Comparison of ENCODE assay signal across 8 cellular contexts in the genomic region with DNA sequence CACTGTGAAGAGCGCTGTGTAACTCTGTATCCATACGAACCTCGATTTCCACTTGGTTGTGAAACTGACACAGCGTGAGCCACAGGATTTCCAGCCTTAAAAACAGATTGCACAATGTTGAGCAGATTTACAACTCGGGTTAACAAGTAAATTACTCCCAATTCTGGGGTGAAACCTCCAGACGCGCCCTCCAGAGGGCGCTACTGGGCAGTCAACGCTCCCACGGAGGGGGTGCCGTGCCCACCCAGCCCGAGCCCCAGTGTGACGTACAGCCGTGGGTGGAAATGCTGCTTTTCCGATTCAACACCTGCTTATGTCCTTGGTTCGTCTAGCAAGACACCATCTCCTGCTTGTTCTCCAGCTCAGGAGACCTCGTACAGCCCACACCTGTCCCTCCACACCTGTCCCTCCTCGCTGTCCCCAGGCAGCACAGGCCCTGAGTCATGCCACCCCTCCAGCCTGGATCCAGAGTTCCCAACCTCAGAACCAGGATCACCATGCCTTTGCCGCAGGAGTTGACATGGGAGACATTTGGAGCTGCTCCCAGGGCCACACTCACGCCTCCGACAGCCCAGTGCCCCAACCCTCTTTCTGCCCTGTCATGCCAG. TPM values are rescaled to one million over a fixed set of nuclear protein-coding genes. Genes with fewer than 3 reads are reported as not detected.
DNase-seq lines count a peak whose midpoint lies in the region; ATAC-seq and TF ChIP-seq lines count a peak whose summit lies in the region.

No MANE protein-coding gene starts in this region.

- H3K9me3 ChIP-seq in left ventricle myocardium inferior (replicated peaks) (no peaks in the 10 kb centered on the region), smooth muscle cell (replicated peaks; ENCODE audit: low read depth) (no peaks in the 10 kb centered on the region)

- H3K36me3 Mint-ChIP-seq in activated naive CD4-positive, alpha-beta T cell treated with anti-CD3 and anti-CD28 coated beads, Interleukin-2, amount 10 ng/mL, durations not matched to agents 7 days and 5 days: peaks cover 3% of the 10 kb centered on the region

- no peaks in the 10 kb centered on the region for H3K9me3 Mint-ChIP-seq in activated naive CD4-positive, alpha-beta T cell treated with anti-CD3 and anti-CD28 coated beads, Interleukin-2, amount 10 ng/mL, durations not matched to agents 7 days and 5 days

- peak; percentile 54 for DNase-seq in DMS 273 (lab: John Stamatoyannopoulos, UW; ENCODE audit: unreplicated experiment)
- no peak for DNase-seq in DMS 273 treated with DMSO at 0.1 percent for 48 hours (lab: John Stamatoyannopoulos, UW)
- DNase-seq in NCI-H69 (lab: John Stamatoyannopoulos, UW): peak; percentile 31
- DNase-seq in activated naive CD4-positive, alpha-beta T cell treated with anti-CD3 and anti-CD28 coated beads, Interleukin-2, amount 10 ng/mL, durations not matched to agents 7 days and 5 days: peak; percentile 54
- no peak for DNase-seq in left ventricle myocardium inferior
- no peak for DNase-seq in smooth muscle cell (lab: John Stamatoyannopoulos, UW; ENCODE audit: unreplicated experiment)

- intact Hi-C loops in left ventricle myocardium inferior (cut with micrococcal nuclease): no loop called here

- H4K20me1 ChIP-seq in smooth muscle cell (ENCODE audit: low read depth): peaks cover 37% of the 10 kb centered on the region

- H3K27ac ChIP-seq in left ventricle myocardium inferior (replicated peaks) (no peak overlapping the region), smooth muscle cell (ENCODE audit: low read depth) (no peak overlapping the region)

- no peak for ATAC-seq in HG03432 (IDR thresholded peaks at IDR 0.05; ENCODE audit: unreplicated experiment)
- no peak for ATAC-seq in GM21390 (IDR thresholded peaks at IDR 0.05; ENCODE audit: unreplicated experiment)

- 68% methylated on average over 21 of the region's 21 CpGs for WGBS in smooth muscle cell (ENCODE audit: low lambda C conversion rate)

- H2AFZ ChIP-seq in smooth muscle cell (ENCODE audit: low read depth): no peak overlapping the region

- H3K79me2 ChIP-seq in smooth muscle cell (ENCODE audit: low read depth): no peaks in the 10 kb centered on the region

- H3K27me3 Mint-ChIP-seq in activated naive CD4-positive, alpha-beta T cell treated with anti-CD3 and anti-CD28 coated beads, Interleukin-2, amount 10 ng/mL, durations not matched to agents 7 days and 5 days: no peaks in the 10 kb centered on the region

- no peaks in the 10 kb centered on the region for H3F3A ChIP-seq in smooth muscle cell (ENCODE audit: low read depth)

- TF ChIP-seq CTCF in left ventricle myocardium inferior (IDR thresholded peaks at IDR 0.05; ENCODE audit: borderline replicate concordance): peak; percentile 64
- peak; percentile 78 for TF ChIP-seq CTCF in smooth muscle cell (IDR thresholded peaks at IDR 0.05; ENCODE audit: borderline replicate concordance, insufficient read depth, poor library complexity, severe bottlenecking)

- no peak overlapping the region for H3K9ac ChIP-seq in smooth muscle cell (ENCODE audit: low read depth)

- H3K36me3 ChIP-seq in left ventricle myocardium inferior (peaks cover 33% of the 10 kb centered on the region), smooth muscle cell (ENCODE audit: low read depth) (no peaks in the 10 kb centered on the region)

- H3K27me3 ChIP-seq in left ventricle myocardium inferior (ENCODE audit: low read depth) (no peaks in the 10 kb centered on the region), smooth muscle cell (ENCODE audit: low read depth) (no peaks in the 10 kb centered on the region)

- no peak overlapping the region for H3K4me3 ChIP-seq in left ventricle myocardium inferior
- no peak overlapping the region for H3K4me3 ChIP-seq in smooth muscle cell

- H3K4me3 Mint-ChIP-seq in activated naive CD4-positive, alpha-beta T cell treated with anti-CD3 and anti-CD28 coated beads, Interleukin-2, amount 10 ng/mL, durations not matched to agents 7 days and 5 days: no peak overlapping the region

- CTCF ChIA-PET in activated naive CD4-positive, alpha-beta T cell treated with anti-CD3 and anti-CD28 coated beads, Interleukin-2, amount 10 ng/mL, durations not matched to agents 7 days and 5 days (lab: Charles Lee): interaction anchor here (0.6 to 2.9 kb wide), 8 partner anchors 10 to 164 kb away, joined by 3 to 27 read pairs (median 5); no protein-coding TSS in a partner anchor

- H3K27ac Mint-ChIP-seq in activated naive CD4-positive, alpha-beta T cell treated with anti-CD3 and anti-CD28 coated beads, Interleukin-2, amount 10 ng/mL, durations not matched to agents 7 days and 5 days: no peak overlapping the region

- no peaks in the 10 kb centered on the region for H3K4me1 ChIP-seq in left ventricle myocardium inferior
- no peaks in the 10 kb centered on the region for H3K4me1 ChIP-seq in smooth muscle cell (ENCODE audit: low read depth)

- no peaks in the 10 kb centered on the region for H3K4me1 Mint-ChIP-seq in activated naive CD4-positive, alpha-beta T cell treated with anti-CD3 and anti-CD28 coated beads, Interleukin-2, amount 10 ng/mL, durations not matched to agents 7 days and 5 days

- no peak overlapping the region for H3K4me2 ChIP-seq in smooth muscle cell

RNA-seq across cellular contexts. Expression of a gene that starts 34.4 kb away (rescaled TPM):
- total RNA-seq in left ventricle myocardium inferior (not detected), smooth muscle cell (not detected in 2 replicates)
- polyA plus RNA-seq in smooth muscle cell: not detected in 2 replicates

RNA-seq across cellular contexts. Expression of a gene that starts 44.1 kb away (rescaled TPM):
- total RNA-seq in left ventricle myocardium inferior (11.0 TPM), smooth muscle cell (42.7 and 52.0 TPM in 2 replicates)
- 50.1 and 55.7 TPM in 2 replicates for polyA plus RNA-seq in smooth muscle cell

Comparison
In these comparisons a context has a peak if more than half of its experiments do, and no peak if none do; other contexts are left out.
1. DNase-seq: peak in DMS 273 (single experiment), NCI-H69 (single experiment) and activated naive CD4-positive, alpha-beta T cell treated with anti-CD3 and anti-CD28 coated beads, Interleukin-2, amount 10 ng/mL, durations not matched to agents 7 days and 5 days (single experiment); none in DMS 273 treated with DMSO at 0.1 percent for 48 hours (single experiment), left ventricle myocardium inferior (single experiment) and smooth muscle cell (single experiment).